ENCODE assay signal across 1 cellular context in the genomic region with DNA sequence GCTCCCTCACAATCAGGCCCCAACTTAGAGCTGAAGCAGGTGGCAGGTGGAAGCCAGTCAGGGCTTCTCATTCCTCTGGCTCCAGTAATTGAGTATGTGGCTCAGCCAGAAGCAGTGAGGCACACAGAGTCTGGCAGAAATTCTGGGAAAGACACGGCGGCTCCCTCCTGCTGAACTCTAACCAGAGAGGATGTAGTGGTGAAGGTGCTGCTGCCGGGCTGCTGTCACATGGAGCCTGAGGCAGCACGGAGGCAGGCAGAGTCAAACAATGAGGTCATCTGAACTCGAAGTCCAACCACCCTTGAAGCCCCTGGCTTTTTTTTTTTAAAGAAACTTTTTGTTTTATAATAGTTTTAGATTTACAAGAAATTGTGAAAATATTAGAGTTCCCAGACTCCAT.
TF ChIP-seq lines count a peak whose summit lies in the region.

No MANE protein-coding gene starts in this region.

TF ChIP-seq in HepG2, 621 proteins besides CTCF, POLR2A, EP300 and RAD21 (continued from another document and continues in another):
- TF ChIP-seq, protein P1, sequence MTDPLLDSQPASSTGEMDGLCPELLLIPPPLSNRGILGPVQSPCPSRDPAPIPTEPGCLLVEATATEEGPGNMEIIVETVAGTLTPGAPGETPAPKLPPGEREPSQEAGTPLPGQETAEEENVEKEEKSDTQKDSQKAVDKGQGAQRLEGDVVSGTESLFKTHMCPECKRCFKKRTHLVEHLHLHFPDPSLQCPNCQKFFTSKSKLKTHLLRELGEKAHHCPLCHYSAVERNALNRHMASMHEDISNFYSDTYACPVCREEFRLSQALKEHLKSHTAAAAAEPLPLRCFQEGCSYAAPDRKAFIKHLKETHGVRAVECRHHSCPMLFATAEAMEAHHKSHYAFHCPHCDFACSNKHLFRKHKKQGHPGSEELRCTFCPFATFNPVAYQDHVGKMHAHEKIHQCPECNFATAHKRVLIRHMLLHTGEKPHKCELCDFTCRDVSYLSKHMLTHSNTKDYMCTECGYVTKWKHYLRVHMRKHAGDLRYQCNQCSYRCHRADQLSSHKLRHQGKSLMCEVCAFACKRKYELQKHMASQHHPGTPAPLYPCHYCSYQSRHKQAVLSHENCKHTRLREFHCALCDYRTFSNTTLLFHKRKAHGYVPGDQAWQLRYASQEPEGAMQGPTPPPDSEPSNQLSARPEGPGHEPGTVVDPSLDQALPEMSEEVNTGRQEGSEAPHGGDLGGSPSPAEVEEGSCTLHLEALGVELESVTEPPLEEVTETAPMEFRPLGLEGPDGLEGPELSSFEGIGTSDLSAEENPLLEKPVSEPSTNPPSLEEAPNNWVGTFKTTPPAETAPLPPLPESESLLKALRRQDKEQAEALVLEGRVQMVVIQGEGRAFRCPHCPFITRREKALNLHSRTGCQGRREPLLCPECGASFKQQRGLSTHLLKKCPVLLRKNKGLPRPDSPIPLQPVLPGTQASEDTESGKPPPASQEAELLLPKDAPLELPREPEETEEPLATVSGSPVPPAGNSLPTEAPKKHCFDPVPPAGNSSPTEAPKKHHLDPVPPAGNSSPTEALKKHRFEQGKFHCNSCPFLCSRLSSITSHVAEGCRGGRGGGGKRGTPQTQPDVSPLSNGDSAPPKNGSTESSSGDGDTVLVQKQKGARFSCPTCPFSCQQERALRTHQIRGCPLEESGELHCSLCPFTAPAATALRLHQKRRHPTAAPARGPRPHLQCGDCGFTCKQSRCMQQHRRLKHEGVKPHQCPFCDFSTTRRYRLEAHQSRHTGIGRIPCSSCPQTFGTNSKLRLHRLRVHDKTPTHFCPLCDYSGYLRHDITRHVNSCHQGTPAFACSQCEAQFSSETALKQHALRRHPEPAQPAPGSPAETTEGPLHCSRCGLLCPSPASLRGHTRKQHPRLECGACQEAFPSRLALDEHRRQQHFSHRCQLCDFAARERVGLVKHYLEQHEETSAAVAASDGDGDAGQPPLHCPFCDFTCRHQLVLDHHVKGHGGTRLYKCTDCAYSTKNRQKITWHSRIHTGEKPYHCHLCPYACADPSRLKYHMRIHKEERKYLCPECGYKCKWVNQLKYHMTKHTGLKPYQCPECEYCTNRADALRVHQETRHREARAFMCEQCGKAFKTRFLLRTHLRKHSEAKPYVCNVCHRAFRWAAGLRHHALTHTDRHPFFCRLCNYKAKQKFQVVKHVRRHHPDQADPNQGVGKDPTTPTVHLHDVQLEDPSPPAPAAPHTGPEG (CRISPR knock-in tag; IDR thresholded peaks at IDR 0.05), result no peak
- TF ChIP-seq ZNF567 (CRISPR knock-in tag; IDR thresholded peaks at IDR 0.05; ENCODE audit: borderline replicate concordance) (no peak), THAP11 (CRISPR knock-in tag; IDR thresholded peaks at IDR 0.05) (no peak), ZNF790 (CRISPR knock-in tag; IDR thresholded peaks at IDR 0.05; ENCODE audit: borderline replicate concordance) (no peak), FOXO1 (CRISPR knock-in tag; IDR thresholded peaks at IDR 0.05) (no peak), ZNF383 (CRISPR knock-in tag; IDR thresholded peaks at IDR 0.05; ENCODE audit: borderline replicate concordance) (no peak), SALL1 (CRISPR knock-in tag; IDR thresholded peaks at IDR 0.05) (peak; percentile 76), ZNF232 (CRISPR knock-in tag; IDR thresholded peaks at IDR 0.05; ENCODE audit: borderline replicate concordance) (0 out of 2 replicates have a peak, but pooled peaks have one; percentile 39), SIX4 (CRISPR knock-in tag; IDR thresholded peaks at IDR 0.05) (no peak), WIZ (CRISPR knock-in tag; IDR thresholded peaks at IDR 0.05) (no peak), ONECUT2 (CRISPR knock-in tag; IDR thresholded peaks at IDR 0.05) (no peak), HDAC2 (CRISPR knock-in tag; IDR thresholded peaks at IDR 0.05) (peak; percentile 49; the same call in 1 of the 2 replicates), KDM2A (CRISPR knock-in tag; IDR thresholded peaks at IDR 0.05; ENCODE audit: borderline replicate concordance, low read depth) (peak; percentile 53; the same call in 1 of the 2 replicates), PAWR (CRISPR knock-in tag; IDR thresholded peaks at IDR 0.05; ENCODE audit: borderline replicate concordance) (no peak), IRF2 (CRISPR knock-in tag; IDR thresholded peaks at IDR 0.05) (peak; percentile 62), ZNF878 (CRISPR knock-in tag; IDR thresholded peaks at IDR 0.05) (no peak)
- TF ChIP-seq, protein P2, sequence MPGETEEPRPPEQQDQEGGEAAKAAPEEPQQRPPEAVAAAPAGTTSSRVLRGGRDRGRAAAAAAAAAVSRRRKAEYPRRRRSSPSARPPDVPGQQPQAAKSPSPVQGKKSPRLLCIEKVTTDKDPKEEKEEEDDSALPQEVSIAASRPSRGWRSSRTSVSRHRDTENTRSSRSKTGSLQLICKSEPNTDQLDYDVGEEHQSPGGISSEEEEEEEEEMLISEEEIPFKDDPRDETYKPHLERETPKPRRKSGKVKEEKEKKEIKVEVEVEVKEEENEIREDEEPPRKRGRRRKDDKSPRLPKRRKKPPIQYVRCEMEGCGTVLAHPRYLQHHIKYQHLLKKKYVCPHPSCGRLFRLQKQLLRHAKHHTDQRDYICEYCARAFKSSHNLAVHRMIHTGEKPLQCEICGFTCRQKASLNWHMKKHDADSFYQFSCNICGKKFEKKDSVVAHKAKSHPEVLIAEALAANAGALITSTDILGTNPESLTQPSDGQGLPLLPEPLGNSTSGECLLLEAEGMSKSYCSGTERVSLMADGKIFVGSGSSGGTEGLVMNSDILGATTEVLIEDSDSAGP (CRISPR knock-in tag; IDR thresholded peaks at IDR 0.05; ENCODE audit: borderline replicate concordance), result peak; percentile 44; the same call in 1 of the 2 replicates
- TF ChIP-seq, protein P3, sequence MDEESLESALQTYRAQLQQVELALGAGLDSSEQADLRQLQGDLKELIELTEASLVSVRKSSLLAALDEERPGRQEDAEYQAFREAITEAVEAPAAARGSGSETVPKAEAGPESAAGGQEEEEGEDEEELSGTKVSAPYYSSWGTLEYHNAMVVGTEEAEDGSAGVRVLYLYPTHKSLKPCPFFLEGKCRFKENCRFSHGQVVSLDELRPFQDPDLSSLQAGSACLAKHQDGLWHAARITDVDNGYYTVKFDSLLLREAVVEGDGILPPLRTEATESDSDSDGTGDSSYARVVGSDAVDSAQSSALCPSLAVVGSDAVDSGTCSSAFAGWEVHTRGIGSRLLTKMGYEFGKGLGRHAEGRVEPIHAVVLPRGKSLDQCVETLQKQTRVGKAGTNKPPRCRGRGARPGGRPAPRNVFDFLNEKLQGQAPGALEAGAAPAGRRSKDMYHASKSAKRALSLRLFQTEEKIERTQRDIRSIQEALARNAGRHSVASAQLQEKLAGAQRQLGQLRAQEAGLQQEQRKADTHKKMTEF (CRISPR knock-in tag; IDR thresholded peaks at IDR 0.05), result no peak
- TF ChIP-seq, protein P4, sequence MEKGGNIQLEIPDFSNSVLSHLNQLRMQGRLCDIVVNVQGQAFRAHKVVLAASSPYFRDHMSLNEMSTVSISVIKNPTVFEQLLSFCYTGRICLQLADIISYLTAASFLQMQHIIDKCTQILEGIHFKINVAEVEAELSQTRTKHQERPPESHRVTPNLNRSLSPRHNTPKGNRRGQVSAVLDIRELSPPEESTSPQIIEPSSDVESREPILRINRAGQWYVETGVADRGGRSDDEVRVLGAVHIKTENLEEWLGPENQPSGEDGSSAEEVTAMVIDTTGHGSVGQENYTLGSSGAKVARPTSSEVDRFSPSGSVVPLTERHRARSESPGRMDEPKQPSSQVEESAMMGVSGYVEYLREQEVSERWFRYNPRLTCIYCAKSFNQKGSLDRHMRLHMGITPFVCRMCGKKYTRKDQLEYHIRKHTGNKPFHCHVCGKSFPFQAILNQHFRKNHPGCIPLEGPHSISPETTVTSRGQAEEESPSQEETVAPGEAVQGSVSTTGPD (CRISPR knock-in tag; IDR thresholded peaks at IDR 0.05), result peak; percentile 50; the same call in 1 of the 2 replicates
- TF ChIP-seq, protein P5, sequence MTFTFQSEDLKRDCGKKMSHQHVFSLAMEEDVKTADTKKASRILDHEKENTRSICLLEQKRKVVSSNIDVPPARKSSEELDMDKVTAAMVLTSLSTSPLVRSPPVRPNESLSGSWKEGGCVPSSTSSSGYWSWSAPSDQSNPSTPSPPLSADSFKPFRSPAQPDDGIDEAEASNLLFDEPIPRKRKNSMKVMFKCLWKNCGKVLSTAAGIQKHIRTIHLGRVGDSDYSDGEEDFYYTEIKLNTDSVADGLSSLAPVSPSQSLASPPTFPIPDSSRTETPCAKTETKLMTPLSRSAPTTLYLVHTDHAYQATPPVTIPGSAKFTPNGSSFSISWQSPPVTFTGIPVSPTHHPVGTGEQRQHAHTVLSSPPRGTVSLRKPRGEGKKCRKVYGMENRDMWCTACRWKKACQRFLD (CRISPR knock-in tag; IDR thresholded peaks at IDR 0.05; ENCODE audit: borderline replicate concordance), result no peak
- TF ChIP-seq, protein P6, sequence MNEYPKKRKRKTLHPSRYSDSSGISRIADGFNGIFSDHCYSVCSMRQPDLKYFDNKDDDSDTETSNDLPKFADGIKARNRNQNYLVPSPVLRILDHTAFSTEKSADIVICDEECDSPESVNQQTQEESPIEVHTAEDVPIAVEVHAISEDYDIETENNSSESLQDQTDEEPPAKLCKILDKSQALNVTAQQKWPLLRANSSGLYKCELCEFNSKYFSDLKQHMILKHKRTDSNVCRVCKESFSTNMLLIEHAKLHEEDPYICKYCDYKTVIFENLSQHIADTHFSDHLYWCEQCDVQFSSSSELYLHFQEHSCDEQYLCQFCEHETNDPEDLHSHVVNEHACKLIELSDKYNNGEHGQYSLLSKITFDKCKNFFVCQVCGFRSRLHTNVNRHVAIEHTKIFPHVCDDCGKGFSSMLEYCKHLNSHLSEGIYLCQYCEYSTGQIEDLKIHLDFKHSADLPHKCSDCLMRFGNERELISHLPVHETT (CRISPR knock-in tag; conservative IDR thresholded peaks at IDR 0.05), result no peak
- TF ChIP-seq, protein P7, sequence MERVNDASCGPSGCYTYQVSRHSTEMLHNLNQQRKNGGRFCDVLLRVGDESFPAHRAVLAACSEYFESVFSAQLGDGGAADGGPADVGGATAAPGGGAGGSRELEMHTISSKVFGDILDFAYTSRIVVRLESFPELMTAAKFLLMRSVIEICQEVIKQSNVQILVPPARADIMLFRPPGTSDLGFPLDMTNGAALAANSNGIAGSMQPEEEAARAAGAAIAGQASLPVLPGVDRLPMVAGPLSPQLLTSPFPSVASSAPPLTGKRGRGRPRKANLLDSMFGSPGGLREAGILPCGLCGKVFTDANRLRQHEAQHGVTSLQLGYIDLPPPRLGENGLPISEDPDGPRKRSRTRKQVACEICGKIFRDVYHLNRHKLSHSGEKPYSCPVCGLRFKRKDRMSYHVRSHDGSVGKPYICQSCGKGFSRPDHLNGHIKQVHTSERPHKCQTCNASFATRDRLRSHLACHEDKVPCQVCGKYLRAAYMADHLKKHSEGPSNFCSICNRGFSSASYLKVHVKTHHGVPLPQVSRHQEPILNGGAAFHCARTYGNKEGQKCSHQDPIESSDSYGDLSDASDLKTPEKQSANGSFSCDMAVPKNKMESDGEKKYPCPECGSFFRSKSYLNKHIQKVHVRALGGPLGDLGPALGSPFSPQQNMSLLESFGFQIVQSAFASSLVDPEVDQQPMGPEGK (CRISPR knock-in tag; IDR thresholded peaks at IDR 0.05), result 0 out of 2 replicates have a peak, but pooled peaks have one; percentile 20
- TF ChIP-seq, protein P8, sequence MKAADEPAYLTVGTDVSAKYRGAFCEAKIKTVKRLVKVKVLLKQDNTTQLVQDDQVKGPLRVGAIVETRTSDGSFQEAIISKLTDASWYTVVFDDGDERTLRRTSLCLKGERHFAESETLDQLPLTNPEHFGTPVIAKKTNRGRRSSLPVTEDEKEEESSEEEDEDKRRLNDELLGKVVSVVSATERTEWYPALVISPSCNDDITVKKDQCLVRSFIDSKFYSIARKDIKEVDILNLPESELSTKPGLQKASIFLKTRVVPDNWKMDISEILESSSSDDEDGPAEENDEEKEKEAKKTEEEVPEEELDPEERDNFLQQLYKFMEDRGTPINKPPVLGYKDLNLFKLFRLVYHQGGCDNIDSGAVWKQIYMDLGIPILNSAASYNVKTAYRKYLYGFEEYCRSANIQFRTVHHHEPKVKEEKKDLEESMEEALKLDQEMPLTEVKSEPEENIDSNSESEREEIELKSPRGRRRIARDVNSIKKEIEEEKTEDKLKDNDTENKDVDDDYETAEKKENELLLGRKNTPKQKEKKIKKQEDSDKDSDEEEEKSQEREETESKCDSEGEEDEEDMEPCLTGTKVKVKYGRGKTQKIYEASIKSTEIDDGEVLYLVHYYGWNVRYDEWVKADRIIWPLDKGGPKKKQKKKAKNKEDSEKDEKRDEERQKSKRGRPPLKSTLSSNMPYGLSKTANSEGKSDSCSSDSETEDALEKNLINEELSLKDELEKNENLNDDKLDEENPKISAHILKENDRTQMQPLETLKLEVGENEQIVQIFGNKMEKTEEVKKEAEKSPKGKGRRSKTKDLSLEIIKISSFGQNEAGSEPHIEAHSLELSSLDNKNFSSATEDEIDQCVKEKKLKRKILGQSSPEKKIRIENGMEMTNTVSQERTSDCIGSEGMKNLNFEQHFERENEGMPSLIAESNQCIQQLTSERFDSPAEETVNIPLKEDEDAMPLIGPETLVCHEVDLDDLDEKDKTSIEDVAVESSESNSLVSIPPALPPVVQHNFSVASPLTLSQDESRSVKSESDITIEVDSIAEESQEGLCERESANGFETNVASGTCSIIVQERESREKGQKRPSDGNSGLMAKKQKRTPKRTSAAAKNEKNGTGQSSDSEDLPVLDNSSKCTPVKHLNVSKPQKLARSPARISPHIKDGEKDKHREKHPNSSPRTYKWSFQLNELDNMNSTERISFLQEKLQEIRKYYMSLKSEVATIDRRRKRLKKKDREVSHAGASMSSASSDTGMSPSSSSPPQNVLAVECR (CRISPR knock-in tag; IDR thresholded peaks at IDR 0.05; ENCODE audit: borderline replicate concordance), result peak; percentile 43; the same call in 1 of the 2 replicates
- TF ChIP-seq, protein P9, sequence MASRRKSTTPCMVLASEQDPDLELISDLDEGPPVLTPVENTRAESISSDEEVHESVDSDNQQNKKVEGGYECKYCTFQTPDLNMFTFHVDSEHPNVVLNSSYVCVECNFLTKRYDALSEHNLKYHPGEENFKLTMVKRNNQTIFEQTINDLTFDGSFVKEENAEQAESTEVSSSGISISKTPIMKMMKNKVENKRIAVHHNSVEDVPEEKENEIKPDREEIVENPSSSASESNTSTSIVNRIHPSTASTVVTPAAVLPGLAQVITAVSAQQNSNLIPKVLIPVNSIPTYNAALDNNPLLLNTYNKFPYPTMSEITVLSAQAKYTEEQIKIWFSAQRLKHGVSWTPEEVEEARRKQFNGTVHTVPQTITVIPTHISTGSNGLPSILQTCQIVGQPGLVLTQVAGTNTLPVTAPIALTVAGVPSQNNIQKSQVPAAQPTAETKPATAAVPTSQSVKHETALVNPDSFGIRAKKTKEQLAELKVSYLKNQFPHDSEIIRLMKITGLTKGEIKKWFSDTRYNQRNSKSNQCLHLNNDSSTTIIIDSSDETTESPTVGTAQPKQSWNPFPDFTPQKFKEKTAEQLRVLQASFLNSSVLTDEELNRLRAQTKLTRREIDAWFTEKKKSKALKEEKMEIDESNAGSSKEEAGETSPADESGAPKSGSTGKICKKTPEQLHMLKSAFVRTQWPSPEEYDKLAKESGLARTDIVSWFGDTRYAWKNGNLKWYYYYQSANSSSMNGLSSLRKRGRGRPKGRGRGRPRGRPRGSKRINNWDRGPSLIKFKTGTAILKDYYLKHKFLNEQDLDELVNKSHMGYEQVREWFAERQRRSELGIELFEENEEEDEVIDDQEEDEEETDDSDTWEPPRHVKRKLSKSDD (CRISPR knock-in tag; IDR thresholded peaks at IDR 0.05; ENCODE audit: low read depth), result no peak
